Comparison of ENCODE assay signal across 5 cellular contexts in genomic region chr17:44034688-44035087, GRCh38. TPM values are rescaled to one million over a fixed set of nuclear protein-coding genes. Genes with fewer than 3 reads are reported as not detected.
DNase-seq lines count a peak whose midpoint lies in the region; ATAC-seq, FAIRE-seq and TF ChIP-seq lines count a peak whose summit lies in the region.
"Not testable (repeated sequence)": the region's sequence is repeated elsewhere in the genome, so short reads cannot be mapped to it uniquely, and the experiment has no call there.

No MANE protein-coding gene starts in this region.

- DNase-seq in HTR-8/SVneo (ENCODE audit: insufficient read length, low spot score); left ventricle myocardium superior; left lobe of liver (ENCODE audit: low spot score); thyroid gland: not testable (repeated sequence)

- H3K9me3 ChIP-seq in BLaER1, thyroid gland: not testable (repeated sequence)

- intact Hi-C loops in left ventricle myocardium superior (cut with micrococcal nuclease); thyroid gland (cut with DNase I): not testable (repeated sequence)

- TF ChIP-seq CTCF in thyroid gland (IDR thresholded peaks at IDR 0.05): not testable (repeated sequence)

- not testable (repeated sequence) for H3K27ac ChIP-seq in BLaER1
- peak overlapping the region; percentile 78 to 93 (median 80) for H3K27ac ChIP-seq in thyroid gland

- peaks cover 81% of the 10 kb centered on the region for H3K36me3 ChIP-seq in BLaER1
- H3K36me3 ChIP-seq in thyroid gland: peaks cover 18 to 20% of the 10 kb centered on the region in 2 donors

- peaks cover 12% of the 10 kb centered on the region for H3K4me1 ChIP-seq in BLaER1
- H3K4me1 ChIP-seq in thyroid gland: peaks cover 12 to 18% of the 10 kb centered on the region in 2 donors

- FAIRE-seq in HTR-8/SVneo (lab: Jason Lieb, UNC): peak; percentile 13

- no CpG with 5 or more reads among the region's 3 CpGs for WGBS in thyroid gland, 2 donors

- H4K20me1 ChIP-seq in BLaER1: peaks cover 35% of the 10 kb centered on the region

- peak overlapping the region; percentile 55; the same call in 1 of the 2 replicates for H3K4me2 ChIP-seq in BLaER1

- not testable (repeated sequence) for H3K27me3 ChIP-seq in BLaER1, thyroid gland

- H3K9ac ChIP-seq in BLaER1: not testable (repeated sequence)

- not testable (repeated sequence) for H3K4me3 ChIP-seq in BLaER1; thyroid gland (replicated peaks in 1 of 3)

- ATAC-seq in left ventricle myocardium superior (peak; percentile 52), left lobe of liver (peak; percentile 49)

- TF ChIP-seq POLR2A in thyroid gland (IDR thresholded peaks at IDR 0.05): not testable (repeated sequence)

RNA-seq across cellular contexts. Expression of gene TMEM101, which starts 19.9 kb away (rescaled TPM):
- total RNA-seq in left ventricle myocardium superior (20.7 TPM), left lobe of liver (14.4 TPM), thyroid gland (10 to 100 TPM; 33.6 to 56.9 (median 45.0) TPM)

RNA-seq across cellular contexts. Expression of gene NAGS, which starts 30.3 kb away (rescaled TPM):
- total RNA-seq in left ventricle myocardium superior (0.57 TPM), left lobe of liver (51.3 TPM), thyroid gland (10 to 100 TPM; 11.9 to 19.2 (median 14.5) TPM)

RNA-seq across cellular contexts. Expression of gene LSM12, which starts 31.8 kb away (rescaled TPM):
- total RNA-seq in left ventricle myocardium superior (58.2 TPM), left lobe of liver (22.6 TPM), thyroid gland (10 to 100 TPM; 41.3 to 47.2 (median 43.8) TPM)

RNA-seq across cellular contexts. Expression of gene G6PC3, which starts 35.8 kb away (rescaled TPM):
- total RNA-seq in left ventricle myocardium superior (26.3 TPM), left lobe of liver (8.9 TPM), thyroid gland (100 to 1,000 TPM in 2 of 4 donors, 10 to 100 TPM in 2; 41.4 to 104 (median 80.8) TPM)
